1 cellular context compared by ENCODE assay signal in genomic region chr6:36128073-36128472, GRCh38.
A peak's percentile ranks its signal among the peaks of the same experiment; 100 is the strongest.
TF ChIP-seq lines count a peak whose summit lies in the region.

No MANE protein-coding gene starts in this region.

TF ChIP-seq in K562, 482 proteins besides CTCF, POLR2A, EP300 and RAD21 (continued from another document):
- no peak for TF ChIP-seq ZHX1 (conservative IDR thresholded peaks at IDR 0.05; ENCODE audit: low read length)
- 0 out of 2 replicates have a peak, but pooled peaks have one; percentile 5 for TF ChIP-seq PHF8 (IDR thresholded peaks at IDR 0.05; ENCODE audit: borderline replicate concordance, low read length)
- no peak for TF ChIP-seq ZNF76 (CRISPR knock-in tag; IDR thresholded peaks at IDR 0.05; ENCODE audit: borderline replicate concordance)
- no peak for TF ChIP-seq CBX2 (IDR thresholded peaks at IDR 0.05; ENCODE audit: insufficient read depth, low read length, poor library complexity, severe bottlenecking)
- TF ChIP-seq HNRNPL (IDR thresholded peaks at IDR 0.05; ENCODE audit: low read depth, low read length) = no peak
